In genomic region chr1:198805498-198806151, GRCh38 we compare ENCODE assay signal across 1 cellular context.
TF ChIP-seq lines count a peak whose summit lies in the region.

No MANE protein-coding gene starts in this region.

TF ChIP-seq in HepG2, 621 proteins besides CTCF, POLR2A, EP300 and RAD21 (continued from another document):
- TF ChIP-seq, protein P1, sequence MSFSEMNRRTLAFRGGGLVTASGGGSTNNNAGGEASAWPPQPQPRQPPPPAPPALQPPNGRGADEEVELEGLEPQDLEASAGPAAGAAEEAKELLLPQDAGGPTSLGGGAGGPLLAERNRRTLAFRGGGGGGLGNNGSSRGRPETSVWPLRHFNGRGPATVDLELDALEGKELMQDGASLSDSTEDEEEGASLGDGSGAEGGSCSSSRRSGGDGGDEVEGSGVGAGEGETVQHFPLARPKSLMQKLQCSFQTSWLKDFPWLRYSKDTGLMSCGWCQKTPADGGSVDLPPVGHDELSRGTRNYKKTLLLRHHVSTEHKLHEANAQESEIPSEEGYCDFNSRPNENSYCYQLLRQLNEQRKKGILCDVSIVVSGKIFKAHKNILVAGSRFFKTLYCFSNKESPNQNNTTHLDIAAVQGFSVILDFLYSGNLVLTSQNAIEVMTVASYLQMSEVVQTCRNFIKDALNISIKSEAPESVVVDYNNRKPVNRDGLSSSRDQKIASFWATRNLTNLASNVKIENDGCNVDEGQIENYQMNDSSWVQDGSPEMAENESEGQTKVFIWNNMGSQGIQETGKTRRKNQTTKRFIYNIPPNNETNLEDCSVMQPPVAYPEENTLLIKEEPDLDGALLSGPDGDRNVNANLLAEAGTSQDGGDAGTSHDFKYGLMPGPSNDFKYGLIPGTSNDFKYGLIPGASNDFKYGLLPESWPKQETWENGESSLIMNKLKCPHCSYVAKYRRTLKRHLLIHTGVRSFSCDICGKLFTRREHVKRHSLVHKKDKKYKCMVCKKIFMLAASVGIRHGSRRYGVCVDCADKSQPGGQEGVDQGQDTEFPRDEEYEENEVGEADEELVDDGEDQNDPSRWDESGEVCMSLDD (CRISPR knock-in tag; IDR thresholded peaks at IDR 0.05; ENCODE audit: borderline replicate concordance): no peak
- TF ChIP-seq TOE1 (CRISPR knock-in tag; IDR thresholded peaks at IDR 0.05): no peak
- TF ChIP-seq ZNF609 (CRISPR knock-in tag; IDR thresholded peaks at IDR 0.05; ENCODE audit: borderline replicate concordance): no peak
- TF ChIP-seq PHB2 (IDR thresholded peaks at IDR 0.05; ENCODE audit: partially characterized antibody): no peak
- no peak for TF ChIP-seq CENPBD1 (CRISPR knock-in tag; IDR thresholded peaks at IDR 0.05; ENCODE audit: borderline replicate concordance, low read depth)
- TF ChIP-seq, protein P2, sequence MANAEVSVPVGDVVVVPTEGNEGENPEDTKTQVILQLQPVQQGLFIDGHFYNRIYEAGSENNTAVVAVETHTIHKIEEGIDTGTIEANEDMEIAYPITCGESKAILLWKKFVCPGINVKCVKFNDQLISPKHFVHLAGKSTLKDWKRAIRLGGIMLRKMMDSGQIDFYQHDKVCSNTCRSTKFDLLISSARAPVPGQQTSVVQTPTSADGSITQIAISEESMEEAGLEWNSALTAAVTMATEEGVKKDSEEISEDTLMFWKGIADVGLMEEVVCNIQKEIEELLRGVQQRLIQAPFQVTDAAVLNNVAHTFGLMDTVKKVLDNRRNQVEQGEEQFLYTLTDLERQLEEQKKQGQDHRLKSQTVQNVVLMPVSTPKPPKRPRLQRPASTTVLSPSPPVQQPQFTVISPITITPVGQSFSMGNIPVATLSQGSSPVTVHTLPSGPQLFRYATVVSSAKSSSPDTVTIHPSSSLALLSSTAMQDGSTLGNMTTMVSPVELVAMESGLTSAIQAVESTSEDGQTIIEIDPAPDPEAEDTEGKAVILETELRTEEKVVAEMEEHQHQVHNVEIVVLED (CRISPR knock-in tag; IDR thresholded peaks at IDR 0.05; ENCODE audit: borderline replicate concordance): no peak
- no peak for TF ChIP-seq SSRP1 (CRISPR knock-in tag; IDR thresholded peaks at IDR 0.05)
- TF ChIP-seq ZIK1 (CRISPR knock-in tag; IDR thresholded peaks at IDR 0.05; ENCODE audit: borderline replicate concordance, low read depth): no peak
